In the genomic region with DNA sequence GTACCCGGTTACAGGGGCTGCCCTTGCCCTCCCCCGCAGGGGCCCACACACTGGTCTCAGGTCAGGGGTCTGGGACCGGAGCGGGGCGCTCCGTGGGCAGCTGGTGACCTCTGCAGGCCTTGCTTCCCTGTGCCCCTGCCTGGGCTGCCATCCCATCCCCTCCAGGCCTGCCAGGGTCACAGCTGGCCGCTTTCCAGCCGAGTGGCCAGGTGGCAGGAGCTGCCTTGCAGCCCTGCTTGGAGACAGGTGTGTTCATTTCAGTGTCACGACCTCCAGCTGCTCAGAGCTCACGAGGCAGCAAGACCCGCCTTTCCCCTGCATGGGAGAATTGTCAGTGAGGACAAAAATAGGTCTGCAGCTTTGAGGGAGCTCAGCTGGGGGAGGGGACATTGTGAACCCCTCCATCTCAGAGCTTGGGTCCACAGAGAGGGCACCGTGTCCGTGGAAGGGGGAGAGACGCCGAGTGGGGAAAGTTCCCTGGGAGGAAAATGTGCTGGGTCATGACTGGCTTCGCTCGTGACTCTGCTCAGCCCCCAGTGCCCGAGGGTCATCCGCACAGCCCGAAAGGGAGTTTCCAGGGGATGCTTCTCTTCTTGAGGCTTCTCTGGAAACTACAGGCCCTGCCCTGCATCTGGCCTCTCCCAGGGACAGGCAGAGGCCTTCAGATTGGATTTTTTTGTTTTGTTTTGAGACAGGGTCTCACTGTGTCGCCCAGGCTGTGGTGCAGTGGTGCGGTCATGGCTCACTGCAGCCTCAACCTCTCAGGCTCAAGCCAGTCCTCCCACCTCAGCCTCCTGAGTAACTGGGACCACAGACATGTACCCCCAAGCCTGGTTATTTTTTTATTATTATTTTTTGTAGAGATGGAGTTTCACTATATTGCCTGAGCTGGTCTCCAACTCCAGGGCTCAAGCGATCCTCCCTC, we compare ENCODE assay signal across 12 cellular contexts. TPM values are rescaled to one million over a fixed set of nuclear protein-coding genes. Genes with fewer than 3 reads are reported as not detected.
DNase-seq lines count a peak whose midpoint lies in the region; ATAC-seq, FAIRE-seq and TF ChIP-seq lines count a peak whose summit lies in the region.
"Had no signal": no experiment of that assay in that cellular context is flagged by ENCODE, and none has a peak within 500 bp of the region (broad histone marks: within the 10 kb centered on the region; RNA-seq: fewer than 3 reads in every experiment).

No MANE protein-coding gene starts in this region.

- no peak; the same call in 1 of the 2 replicates for TF ChIP-seq POLR2A in GM12878 (IDR thresholded peaks at IDR 0.05; ENCODE audit: low read depth, low read length)

- H2AFZ ChIP-seq in GM12878 (ENCODE audit: control insufficient read depth, low read depth, low read length), result no peak overlapping the region

- peak; percentile 34 for DNase-seq in DMS79 (lab: John Stamatoyannopoulos, UW)
- DNase-seq in GM12878 (ENCODE audit: low read depth, low spot score), result no peak
- DNase-seq in progenitor cell of endocrine pancreas (ENCODE audit: low spot score, unreplicated experiment), result no peak
- no peak for DNase-seq in naive thymus-derived CD4-positive, alpha-beta T cell
- DNase-seq in brain microvascular endothelial cell, result no peak
- no peak for DNase-seq in activated CD4-positive, alpha-beta T cell treated with anti-CD3 and anti-CD28 coated beads, Interleukin-2, amount 50 U/mL, for 1 hour
- DNase-seq in Kasumi-1 (lab: John Stamatoyannopoulos, UW), result no peak
- DNase-seq: aorta, NCI-H1436 treated with DMSO at 0.1 percent for 48 hours had no signal

- H3K27ac Mint-ChIP-seq in progenitor cell of endocrine pancreas, result peak overlapping the region; percentile 87
- no peak overlapping the region for H3K27ac Mint-ChIP-seq in naive thymus-derived CD4-positive, alpha-beta T cell

- H3K9me3 ChIP-seq in GM12878 (replicated peaks; ENCODE audit: control insufficient read depth, insufficient read depth, low read length), result no peaks in the 10 kb centered on the region
- no peaks in the 10 kb centered on the region for H3K9me3 ChIP-seq in naive thymus-derived CD4-positive, alpha-beta T cell (ENCODE audit: control insufficient read depth in 2 of 3, low read length in 3 of 3)
- H3K9me3 ChIP-seq: neutrophil had no signal

- in situ Hi-C loops in GM12878 (cut with MboI), result loop anchor here (25.0 kb wide), 1 partner anchor 166 kb away; no protein-coding TSS in a partner anchor
- in situ Hi-C loops in brain microvascular endothelial cell (cut with HindIII; ENCODE audit: low pct_ligation_motif_present, low sequenced_read_pairs), result no loop called here

- TF ChIP-seq EP300 in GM12878 (IDR thresholded peaks at IDR 0.05; ENCODE audit: borderline replicate concordance in 1 of 2, control insufficient read depth in 1 of 2, low read depth in 2 of 2, low read length in 2 of 2), result no peak

- no peaks in the 10 kb centered on the region for H3K27me3 ChIP-seq in GM12878 (replicated peaks in 1 of 2; ENCODE audit: control insufficient read depth in 2 of 2, insufficient read depth in 2 of 2, low read length in 1 of 2)
- H3K27me3 ChIP-seq in naive thymus-derived CD4-positive, alpha-beta T cell (ENCODE audit: control insufficient read depth in 2 of 2, insufficient read depth in 2 of 2, low read length in 2 of 2), result no peaks in the 10 kb centered on the region
- H3K27me3 ChIP-seq in brain microvascular endothelial cell (replicated peaks), result no peaks in the 10 kb centered on the region

- H3K4me3 Mint-ChIP-seq in progenitor cell of endocrine pancreas (ENCODE audit: low read depth), result peak overlapping the region; percentile 29
- no peak overlapping the region for H3K4me3 Mint-ChIP-seq in naive thymus-derived CD4-positive, alpha-beta T cell

- SMC1A ChIA-PET in GM12878 (lab: Charles Lee; ENCODE audit: uncharacterized antibody, unreplicated experiment), result interaction anchor here (0.9 to 1.1 kb wide), 2 partner anchors 13 to 49 kb away, joined by 3 to 4 read pairs; no protein-coding TSS in a partner anchor

- no peak for FAIRE-seq in GM12878 (lab: Jason Lieb, UNC)

- H3K4me3 ChIP-seq in GM12878, result no peak overlapping the region
- H3K4me3 ChIP-seq in naive thymus-derived CD4-positive, alpha-beta T cell (ENCODE audit: low read length), result no peak overlapping the region
- H3K4me3 ChIP-seq in brain microvascular endothelial cell (ENCODE audit: low read depth, low read length), result no peak overlapping the region

- H3K27ac ChIP-seq in GM12878 (ENCODE audit: control insufficient read depth, insufficient read depth) (no peak overlapping the region; the same call in 1 of the 2 replicates), brain microvascular endothelial cell (no peak overlapping the region)
- no peak overlapping the region for H3K27ac ChIP-seq in naive thymus-derived CD4-positive, alpha-beta T cell (ENCODE audit: low read depth, low read length)
- H3K27ac ChIP-seq: epithelial cell of prostate, neutrophil had no signal

- TF ChIP-seq CTCF in GM12878 (IDR thresholded peaks at IDR 0.05 in 2 of 3, conservative IDR thresholded peaks at IDR 0.05 in 1 of 3; ENCODE audit: control insufficient read depth in 2 of 3, extremely low read depth in 1 of 3, insufficient read depth in 1 of 3, low read depth in 3 of 3, low read length in 3 of 3), result no peak
- no peak for TF ChIP-seq CTCF in progenitor cell of endocrine pancreas (IDR thresholded peaks at IDR 0.05; ENCODE audit: unreplicated experiment)
- no peak for TF ChIP-seq CTCF in brain microvascular endothelial cell (IDR thresholded peaks at IDR 0.05; ENCODE audit: low read depth, low read length, missing control alignments)

- H3K4me1 Mint-ChIP-seq in progenitor cell of endocrine pancreas (ENCODE audit: low read depth), result peaks cover 35% of the 10 kb centered on the region
- peaks cover 4 to 27% (median 9%) of the 10 kb centered on the region in 7 donors for H3K4me1 Mint-ChIP-seq in naive thymus-derived CD4-positive, alpha-beta T cell

- 58% methylated on average over 23 of the region's 23 CpGs for WGBS in GM12878 (ENCODE audit: insufficient coverage, insufficient replicate concordance, low lambda C conversion rate, missing lambda C conversion rate)

- H4K20me1 ChIP-seq in GM12878 (ENCODE audit: control insufficient read depth, insufficient read depth), result peaks cover 12% of the 10 kb centered on the region

- BruUV-seq in GM12878 (replicated peaks; lab: Mats Ljungman, UMichigan), result no TSS peak

- CTCF ChIA-PET in GM12878 (lab: Yijun Ruan, JAX), result interaction anchor here (0.7 kb wide), 1 partner anchor 13 kb away, joined by 3 read pairs; no protein-coding TSS in a partner anchor
- CTCF ChIA-PET in naive thymus-derived CD4-positive, alpha-beta T cell (lab: Charles Lee), result no interaction called here

- H3K4me1 ChIP-seq in GM12878 (ENCODE audit: control insufficient read depth, insufficient read depth, low read length), result peaks cover 31% of the 10 kb centered on the region
- H3K4me1 ChIP-seq in naive thymus-derived CD4-positive, alpha-beta T cell (ENCODE audit: control insufficient read depth in 2 of 2, insufficient read depth in 2 of 2, low read length in 2 of 2), result peaks cover 0 to 4% of the 10 kb centered on the region in 2 donors

- intact Hi-C loops in GM12878 (cut with micrococcal nuclease; ENCODE audit: unreplicated experiment), result no loop called here
- intact Hi-C loops in naive thymus-derived CD4-positive, alpha-beta T cell (cut with micrococcal nuclease), result no loop called here

- H3K36me3 ChIP-seq in GM12878 (ENCODE audit: control insufficient read depth in 2 of 2, insufficient read depth in 2 of 2, low read length in 1 of 2), result peaks cover 0 to 2% of the 10 kb centered on the region in 2 experiments; a peak in 2 of 4 replicates
- H3K36me3 ChIP-seq in naive thymus-derived CD4-positive, alpha-beta T cell (ENCODE audit: control insufficient read depth in 2 of 3, insufficient read depth in 3 of 3, low read length in 3 of 3), result no peaks in the 10 kb centered on the region
- H3K36me3 ChIP-seq in brain microvascular endothelial cell (replicated peaks), result no peaks in the 10 kb centered on the region
- H3K36me3 ChIP-seq: neutrophil had no signal

- no peaks in the 10 kb centered on the region for H3K9me3 Mint-ChIP-seq in progenitor cell of endocrine pancreas (ENCODE audit: low read depth)
- peaks cover 0 to 1% (median 0%) of the 10 kb centered on the region in 11 donors for H3K9me3 Mint-ChIP-seq in naive thymus-derived CD4-positive, alpha-beta T cell

- RAD21 ChIA-PET in GM12878 (lab: Charles Lee; ENCODE audit: unreplicated experiment), result no interaction called here

- POLR2A ChIA-PET in GM12878 (lab: Charles Lee), result no interaction called here
- POLR2A ChIA-PET in naive thymus-derived CD4-positive, alpha-beta T cell (lab: Charles Lee), result no interaction called here

- no peak for TF ChIP-seq RAD21 in GM12878 (IDR thresholded peaks at IDR 0.05; ENCODE audit: insufficient read depth, low read depth, low read length)

- peaks cover 2% of the 10 kb centered on the region for H3K36me3 Mint-ChIP-seq in progenitor cell of endocrine pancreas (ENCODE audit: insufficient read depth)
- H3K36me3 Mint-ChIP-seq in naive thymus-derived CD4-positive, alpha-beta T cell, result peaks cover 0 to 7% (median 0%) of the 10 kb centered on the region in 5 donors

- no peaks in the 10 kb centered on the region for H3K27me3 Mint-ChIP-seq in progenitor cell of endocrine pancreas
- peaks cover 0 to 4% (median 0%) of the 10 kb centered on the region in 5 donors for H3K27me3 Mint-ChIP-seq in naive thymus-derived CD4-positive, alpha-beta T cell

- peaks cover 13% of the 10 kb centered on the region for H3K79me2 ChIP-seq in GM12878 (ENCODE audit: control insufficient read depth, insufficient read depth, low read length)

- H3K9ac ChIP-seq in GM12878 (ENCODE audit: control insufficient read depth, insufficient read depth, low read length), result no peak overlapping the region

- no peak overlapping the region; the same call in 1 of the 2 replicates for H3K4me2 ChIP-seq in GM12878 (ENCODE audit: control insufficient read depth, insufficient read depth)

- peak; percentile 43 for ATAC-seq in HG02678 (IDR thresholded peaks at IDR 0.05; ENCODE audit: unreplicated experiment)
- peak; percentile 33; the same call in 2 of the 3 replicates for ATAC-seq in GM12878
- ATAC-seq in naive thymus-derived CD4-positive, alpha-beta T cell, result no peak

RNA-seq across cellular contexts. Expression of a gene that starts 10.0 kb away (rescaled TPM):
- 259 and 283 TPM in 2 replicates for total RNA-seq in GM12878 (2013; cell fraction: nucleolus; rRNA removed)
- total RNA-seq in GM12878 (2014; rRNA removed), result 19.1 and 19.2 TPM in 2 replicates
- total RNA-seq in GM12878 (2014; rRNA removed; fragmentation: Illumina TruSeq; extraction: Trizol), result 11.9 and 12.3 TPM in 2 replicates
- total RNA-seq in GM12878 (2021), result 49.8 and 58.7 TPM in 2 replicates
- 11.7 TPM for polyA plus RNA-seq in GM12878 (2011; ENCODE audit: low read depth)
- polyA plus RNA-seq in GM12878 (2011; rRNA removed), result 16.1 and 19.8 TPM in 2 replicates
- 15.1 and 20.5 TPM in 2 replicates for polyA plus RNA-seq in GM12878 (2011; cell fraction: cytosol; rRNA removed)
- 112 and 143 TPM in 2 replicates for polyA plus RNA-seq in GM12878 (2011; cell fraction: nucleus; rRNA removed)
- polyA plus RNA-seq in GM12878 (2012), result 23.5 and 23.9 TPM in 2 replicates
- polyA plus RNA-seq in GM12878 (2014; fragmentation: Illumina TruSeq; extraction: Trizol), result 27.1 and 31.1 TPM in 2 replicates
- 1 to 10 TPM; 4.6 to 5.1 TPM for polyA plus RNA-seq in GM12878 (2014; fragmentation: Nextera tagmentation; extraction: Ambion mirVana)
- 26.8 and 28.1 TPM in 2 replicates for polyA plus RNA-seq in GM12878 (2014; rRNA removed)
- 10 to 100 TPM; 14.6 to 17.3 TPM for polyA plus RNA-seq in GM12878 (2016; fragmentation: Nextera tagmentation; extraction: Ambion mirVana)
- polyA minus RNA-seq in GM12878 (2011; rRNA and poly(A)+ RNA removed), result 22.6 and 35.7 TPM in 2 replicates
- polyA minus RNA-seq in GM12878 (2011; cell fraction: cytosol; rRNA and poly(A)+ RNA removed), result 19.0 and 21.0 TPM in 2 replicates
- 33.7 and 54.0 TPM in 2 replicates for polyA minus RNA-seq in GM12878 (2011; cell fraction: nucleus; rRNA and poly(A)+ RNA removed)
- total RNA-seq in progenitor cell of endocrine pancreas, result 136 and 143 TPM in 2 replicates
- total RNA-seq in naive thymus-derived CD4-positive, alpha-beta T cell, result 10 to 100 TPM in 4 of 5 experiments, 1 to 10 TPM in 1; 8.7 to 69.2 (median 33.3) TPM
- under 1 TPM; 0.18 to 0.37 TPM for polyA plus RNA-seq in naive thymus-derived CD4-positive, alpha-beta T cell
